In the genomic region with DNA sequence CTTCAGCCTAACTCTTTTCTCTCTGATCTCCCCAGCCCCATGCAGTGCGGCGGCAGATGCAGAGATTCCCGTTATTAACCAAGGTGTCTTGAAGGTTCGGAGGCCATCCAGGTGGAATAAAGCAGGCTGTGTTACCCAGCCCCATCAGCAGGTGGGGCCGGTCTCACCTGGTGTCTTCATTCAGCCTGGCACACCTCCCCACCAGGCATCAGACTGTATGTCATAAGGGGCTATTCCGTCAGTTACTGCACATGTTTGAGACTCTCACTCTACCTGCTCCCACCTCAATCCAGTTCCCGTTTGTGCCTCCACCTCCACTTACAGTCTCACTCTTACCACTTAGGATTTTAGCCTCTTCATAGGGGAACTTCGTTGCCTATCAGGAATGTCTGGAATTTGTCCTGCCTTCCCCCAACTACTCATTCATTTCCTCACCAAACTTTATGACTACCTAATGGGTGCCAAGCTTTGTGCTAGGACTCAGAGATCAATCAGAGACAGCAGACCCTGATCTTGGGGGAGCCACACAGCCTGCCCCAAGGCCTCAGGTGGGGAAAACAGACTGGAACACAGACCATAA, we compare ENCODE assay signal across 10 cellular contexts.
A peak's percentile ranks its signal among the peaks of the same experiment; 100 is the strongest.
DNase-seq lines count a peak whose midpoint lies in the region; ATAC-seq, FAIRE-seq and TF ChIP-seq lines count a peak whose summit lies in the region.
"Had no signal": no experiment of that assay in that cellular context is flagged by ENCODE, and none has a peak within 500 bp of the region (broad histone marks: within the 10 kb centered on the region; RNA-seq: fewer than 3 reads in every experiment).

No MANE protein-coding gene starts in this region.

- no peaks in the 10 kb centered on the region for H3K9me2 ChIP-seq in DOHH2 (replicated peaks; ENCODE audit: control insufficient read depth, low read length)
- H3K9me2 ChIP-seq in HCT116 (ENCODE audit: insufficient read depth) = no peaks in the 10 kb centered on the region

- H3K27me3 ChIP-seq in DOHH2 (ENCODE audit: control insufficient read depth, low read length) (peaks cover 8% of the 10 kb centered on the region; the same call in 1 of the 2 replicates), HCT116 (ENCODE audit: insufficient read depth, low read length) (no peaks in the 10 kb centered on the region), body of pancreas (no peaks in the 10 kb centered on the region), mesendoderm (ENCODE audit: insufficient read depth, low read length, poor library complexity) (no peaks in the 10 kb centered on the region), tibial artery (no peaks in the 10 kb centered on the region)
- H3K27me3 ChIP-seq: SJSA1 had no signal

- peak overlapping the region; percentile 14 for H2AFZ ChIP-seq in HCT116 (ENCODE audit: low read depth, low read length, poor library complexity, severe bottlenecking)

- RAD21 ChIA-PET in HCT116 (lab: Charles Lee; ENCODE audit: low non-redundant PET in 1 of 2, low total read pairs in 2 of 2, uncharacterized antibody in 2 of 2, unreplicated experiment in 2 of 2) = interaction anchor here in 1 of 2 experiments (0.8 kb wide), 1 partner anchor 169 kb away, joined by 5 read pairs; no protein-coding TSS in a partner anchor

- H3K9ac ChIP-seq in HCT116 (ENCODE audit: low read length) = no peak overlapping the region
- H3K9ac ChIP-seq in mesendoderm (ENCODE audit: low read length) = no peak overlapping the region

- no peaks in the 10 kb centered on the region for H3K79me2 ChIP-seq in DOHH2 (ENCODE audit: control insufficient read depth, low read length)
- H3K79me2 ChIP-seq in HCT116 (ENCODE audit: insufficient read depth, low read length) = no peaks in the 10 kb centered on the region
- H3K79me2 ChIP-seq in mesendoderm (ENCODE audit: control insufficient read depth, insufficient read depth, low read length) = no peaks in the 10 kb centered on the region

- no peak overlapping the region for H3K18ac ChIP-seq in mesendoderm (ENCODE audit: low read length)

- H3F3A ChIP-seq in DOHH2 (ENCODE audit: control insufficient read depth, insufficient read depth) = no peaks in the 10 kb centered on the region

- POLR2A ChIA-PET in HCT116 (lab: Charles Lee) = interaction anchor here (0.8 to 1.0 kb wide), 2 partner anchors 168 to 170 kb away, joined by 3 read pairs; partner anchors contain the start of gene PLPP3

- 37 to 45% methylated on average over 8 of the region's 8 CpGs for WGBS in body of pancreas, 2 donors
- no CpG with 5 or more reads among the region's 8 CpGs for WGBS in mesendoderm (ENCODE audit: extremely low coverage, insufficient coverage, low lambda C conversion rate)

- no peak overlapping the region for H3K23ac ChIP-seq in mesendoderm (ENCODE audit: low read length)

- H3K4me2 ChIP-seq in DOHH2 (ENCODE audit: low read length) (no peak overlapping the region), HCT116 (ENCODE audit: low read length) (peak overlapping the region; percentile 49), mesendoderm (ENCODE audit: low read length) (no peak overlapping the region)

- no peak for TF ChIP-seq POLR2A in HCT116 (IDR thresholded peaks at IDR 0.05; ENCODE audit: borderline replicate concordance, extremely low read depth, insufficient read depth, insufficient read length)
- no peak for TF ChIP-seq POLR2A in body of pancreas (IDR thresholded peaks at IDR 0.05)

- no peak overlapping the region for H2BK120ac ChIP-seq in mesendoderm (ENCODE audit: low read depth, low read length)

- H4K5ac ChIP-seq in mesendoderm (ENCODE audit: low read length) = no peak overlapping the region

- H3K79me1 ChIP-seq in mesendoderm (ENCODE audit: low read length) = no peaks in the 10 kb centered on the region

- H2BK5ac ChIP-seq in mesendoderm (ENCODE audit: low read length) = no peak overlapping the region

- H3K27ac ChIP-seq in DOHH2 (ENCODE audit: low read depth, low read length) (no peak overlapping the region), HCT116 (ENCODE audit: low read depth, low read length) (no peak overlapping the region), body of pancreas (no peak overlapping the region), mesendoderm (ENCODE audit: low read depth, low read length) (no peak overlapping the region), tibial artery (no peak overlapping the region)
- H3K27ac ChIP-seq: SJSA1 had no signal

- H3K36me3 ChIP-seq in DOHH2 (ENCODE audit: control insufficient read depth, low read length) (no peaks in the 10 kb centered on the region), HCT116 (ENCODE audit: control insufficient read depth in 1 of 2, insufficient read depth in 2 of 2, low read length in 2 of 2) (no peaks in the 10 kb centered on the region), body of pancreas (replicated peaks in 1 of 2; ENCODE audit: insufficient read depth in 1 of 2, low read depth in 2 of 2) (no peaks in the 10 kb centered on the region), mesendoderm (ENCODE audit: control insufficient read depth, insufficient read depth, low read length) (no peaks in the 10 kb centered on the region), tibial artery (no peaks in the 10 kb centered on the region)
- H3K36me3 ChIP-seq: SJSA1 had no signal

- H3K9me3 ChIP-seq in DOHH2 (ENCODE audit: control insufficient read depth, insufficient read depth, low read length) (no peaks in the 10 kb centered on the region), HCT116 (ENCODE audit: control insufficient read depth in 1 of 2, insufficient read depth in 1 of 2, low read depth in 1 of 2, low read length in 2 of 2) (no peaks in the 10 kb centered on the region), body of pancreas (no peaks in the 10 kb centered on the region), tibial artery (no peaks in the 10 kb centered on the region)
- H3K9me3 ChIP-seq: SJSA1 had no signal

- no peak for FAIRE-seq in RCC 7860 (lab: Jason Lieb, UNC)

- H4K8ac ChIP-seq in mesendoderm (ENCODE audit: low read depth, low read length) = no peak overlapping the region

- intact Hi-C loops in HCT116 (cut with micrococcal nuclease) (loop anchor here (1.0 to 10.0 kb wide), 3 partner anchors 170 to 1124 kb away; partner anchors contain the start of gene PLPP3), body of pancreas (cut with DNase I) (loop anchor here (10.0 kb wide), 1 partner anchor 166 kb away; the partner anchor contains the start of gene PLPP3), tibial artery (cut with DNase I; ENCODE audit: low total_unique reads) (no loop called here)

- ATAC-seq in HCT116 (peak; percentile 96), body of pancreas (peak; percentile 84)

- no peak overlapping the region for H2BK15ac ChIP-seq in mesendoderm (replicated peaks; ENCODE audit: low read depth)

- H3K4me3 ChIP-seq in DOHH2 (ENCODE audit: low read length) = no peak overlapping the region
- H3K4me3 ChIP-seq in HCT116 (replicated peaks in 1 of 2; ENCODE audit: low read depth in 1 of 2, low read length in 2 of 2) = no peak overlapping the region
- no peak overlapping the region for H3K4me3 ChIP-seq in body of pancreas
- no peak overlapping the region for H3K4me3 ChIP-seq in mesendoderm (ENCODE audit: low read length)
- no peak overlapping the region for H3K4me3 ChIP-seq in tibial artery
- H3K4me3 ChIP-seq: SJSA1 had no signal

- CTCF ChIA-PET in HCT116 (lab: Charles Lee) = interaction anchor here (0.9 to 3.1 kb wide), 3 partner anchors 135 to 175 kb away, joined by 4 to 28 read pairs (median 9); partner anchors contain the start of gene PLPP3

- BruUV-seq in HCT116 (replicated peaks; lab: Mats Ljungman, UMichigan) = no TSS peak

- no peak overlapping the region for H2AK5ac ChIP-seq in mesendoderm (ENCODE audit: low read length)

- peak; percentile 78 for TF ChIP-seq RAD21 in HCT116 (IDR thresholded peaks at IDR 0.05; ENCODE audit: low read depth)

- TF ChIP-seq CTCF in DOHH2 (IDR thresholded peaks at IDR 0.05; ENCODE audit: low read depth, low read length, poor library complexity, severe bottlenecking) (peak; percentile 64), HCT116 (IDR thresholded peaks at IDR 0.05 in 2 of 3, conservative IDR thresholded peaks at IDR 0.05 in 1 of 3; ENCODE audit: borderline replicate concordance in 1 of 3, insufficient read depth in 1 of 3, low read depth in 2 of 3, low read length in 2 of 3) (peak; percentile 71 to 79 (median 74)), body of pancreas (IDR thresholded peaks at IDR 0.05) (peak; percentile 40 to 80 (median 69)), tibial artery (IDR thresholded peaks at IDR 0.05) (no peak)

- no peak overlapping the region for H3K4ac ChIP-seq in mesendoderm (ENCODE audit: low read depth, low read length)

- H3K56ac ChIP-seq in mesendoderm (ENCODE audit: low read length) = no peak overlapping the region

- H3K4me1 ChIP-seq in DOHH2 (ENCODE audit: control insufficient read depth, low read length) = peaks cover 5% of the 10 kb centered on the region; the same call in 1 of the 2 replicates
- H3K4me1 ChIP-seq in HCT116 (ENCODE audit: control insufficient read depth in 1 of 2, insufficient read depth in 2 of 2, low read length in 2 of 2) = peaks cover 0 to 9% of the 10 kb centered on the region in 2 experiments; a peak in 2 of 4 replicates
- H3K4me1 ChIP-seq in body of pancreas = peaks cover 25% of the 10 kb centered on the region
- H3K4me1 ChIP-seq in mesendoderm (ENCODE audit: control insufficient read depth, low read depth, low read length) = peaks cover 2% of the 10 kb centered on the region
- peaks cover 0 to 19% (median 10%) of the 10 kb centered on the region in 4 donors for H3K4me1 ChIP-seq in tibial artery

- DNase-seq in HCT116 (ENCODE audit: low read depth, low spot score) (peak; percentile 47), body of pancreas (peak; percentile 72 to 87 (median 76)), mesendoderm (peak; percentile 74), hepatic stellate cell (ENCODE audit: low spot score) (no peak), tibial artery (no peak), RCC 7860 (ENCODE audit: low spot score) (no peak), NCI-H774 (lab: John Stamatoyannopoulos, UW) (no peak)
- DNase-seq: stimulated activated CD4-positive, alpha-beta T cell treated with anti-CD3 and anti-CD28 coated beads, Interleukin-4, amount 100 ng/mL, for 1 hour had no signal

- H4K20me1 ChIP-seq in DOHH2 (ENCODE audit: control insufficient read depth, insufficient read depth, low read depth, low read length) (no peaks in the 10 kb centered on the region), HCT116 (ENCODE audit: insufficient read depth) (no peaks in the 10 kb centered on the region)

TF ChIP-seq in HCT116, 20 proteins besides CTCF, POLR2A, EP300 and RAD21 (continues in another document):
- TF ChIP-seq YY1 (IDR thresholded peaks at IDR 0.05; ENCODE audit: extremely low read depth, insufficient replicate concordance, low read depth, low read length) = no peak
- TF ChIP-seq FOSL1 (IDR thresholded peaks at IDR 0.05; ENCODE audit: low read depth) = no peak
- TF ChIP-seq EZH2phosphoT487 (IDR thresholded peaks at IDR 0.05; ENCODE audit: borderline replicate concordance) = no peak
- TF ChIP-seq SP1 (IDR thresholded peaks at IDR 0.05; ENCODE audit: low read depth) = no peak

Comparison
In these comparisons a context has a peak if more than half of its experiments do, and no peak if none do; other contexts are left out.
1. CTCF ChIP-seq: peak in DOHH2 (single experiment), HCT116 (3 of 3) and body of pancreas (7 of 7); none in tibial artery (0 of 2).
2. DNase-seq: peak in HCT116 (single experiment), body of pancreas (4 of 4) and mesendoderm (single experiment); none in hepatic stellate cell (single experiment), tibial artery (0 of 2), RCC 7860 (single experiment) and NCI-H774 (single experiment).